Comparison of ENCODE assay signal across 17 cellular contexts in the genomic region with DNA sequence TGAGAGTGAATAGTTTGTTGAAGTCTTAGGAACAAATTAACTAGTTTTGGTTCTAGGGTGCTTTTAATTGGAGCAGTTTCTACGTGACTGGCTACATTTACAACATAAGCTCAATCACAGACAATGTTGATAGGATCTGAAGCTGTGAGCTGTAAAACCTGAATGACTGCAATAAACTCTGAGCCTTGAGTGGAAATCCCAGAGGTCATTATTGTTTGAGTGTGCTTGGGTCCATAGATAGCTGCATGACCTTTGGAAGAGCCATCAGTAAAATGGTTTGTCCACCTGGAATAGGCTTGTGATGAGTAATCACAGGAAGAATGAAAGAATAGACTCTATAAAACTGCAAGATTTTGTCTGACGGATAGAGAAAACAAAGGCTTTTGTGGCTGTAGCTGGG. TPM values are rescaled to one million over a fixed set of nuclear protein-coding genes. Genes with fewer than 3 reads are reported as not detected.
DNase-seq lines count a peak whose midpoint lies in the region; ATAC-seq and TF ChIP-seq lines count a peak whose summit lies in the region.
"Had no signal": no experiment of that assay in that cellular context is flagged by ENCODE, and none has a peak within 500 bp of the region (broad histone marks: within the 10 kb centered on the region; RNA-seq: fewer than 3 reads in every experiment).

No MANE protein-coding gene starts in this region.

- H3K27ac Mint-ChIP-seq in progenitor cell of endocrine pancreas (peak overlapping the region; percentile 46), endothelial cell (ENCODE audit: unreplicated experiment) (no peak overlapping the region)
- H3K27ac Mint-ChIP-seq: CD14-positive monocyte; CD4-positive, alpha-beta memory T cell had no signal

- TF ChIP-seq CTCF in progenitor cell of endocrine pancreas (IDR thresholded peaks at IDR 0.05; ENCODE audit: unreplicated experiment) (no peak), endothelial cell (IDR thresholded peaks at IDR 0.05; ENCODE audit: unreplicated experiment) (no peak)

- intact Hi-C loops in left colon (cut with DNase I, micrococcal nuclease): no loop called here

- H3K9me3 Mint-ChIP-seq in progenitor cell of endocrine pancreas (ENCODE audit: low read depth) (peaks cover 6% of the 10 kb centered on the region), endothelial cell (ENCODE audit: unreplicated experiment) (no peaks in the 10 kb centered on the region)
- H3K9me3 Mint-ChIP-seq: CD4-positive, alpha-beta memory T cell had no signal

- H3K36me3 Mint-ChIP-seq in progenitor cell of endocrine pancreas (ENCODE audit: insufficient read depth): no peaks in the 10 kb centered on the region
- no peaks in the 10 kb centered on the region for H3K36me3 Mint-ChIP-seq in endothelial cell (ENCODE audit: low read depth, unreplicated experiment)
- H3K36me3 Mint-ChIP-seq: CD4-positive, alpha-beta memory T cell had no signal

- H3K4me1 Mint-ChIP-seq in progenitor cell of endocrine pancreas (ENCODE audit: low read depth) (peaks cover 20% of the 10 kb centered on the region), endothelial cell (ENCODE audit: unreplicated experiment) (peaks cover 5% of the 10 kb centered on the region)

- peak; percentile 15 for DNase-seq in SIG-M5 treated with dmso at 0.1 percent for 504 hours (lab: John Stamatoyannopoulos, UW; ENCODE audit: unreplicated experiment)
- DNase-seq in SIG-M5 (lab: John Stamatoyannopoulos, UW): no peak
- no peak for DNase-seq in left colon
- no peak for DNase-seq in progenitor cell of endocrine pancreas (ENCODE audit: low spot score, unreplicated experiment)
- DNase-seq in germinal center (ENCODE audit: low spot score): no peak
- no peak for DNase-seq in endothelial cell (ENCODE audit: low spot score)
- DNase-seq in cerebellar cortex (ENCODE audit: low spot score): no peak
- DNase-seq: 8988T; CD4-positive, alpha-beta memory T cell; DMS79; GDM1; GM23248; IMR-90 had no signal

- no peaks in the 10 kb centered on the region for H3K27me3 Mint-ChIP-seq in progenitor cell of endocrine pancreas
- no peaks in the 10 kb centered on the region for H3K27me3 Mint-ChIP-seq in endothelial cell (ENCODE audit: unreplicated experiment)

- no peak overlapping the region for H3K4me3 Mint-ChIP-seq in progenitor cell of endocrine pancreas (ENCODE audit: low read depth)
- H3K4me3 Mint-ChIP-seq in endothelial cell (ENCODE audit: unreplicated experiment): no peak overlapping the region
- H3K4me3 Mint-ChIP-seq: CD14-positive monocyte; CD4-positive, alpha-beta memory T cell had no signal

- ATAC-seq in left colon: peak; percentile 86

RNA-seq across cellular contexts. Expression of a gene that starts 26.7 kb away (rescaled TPM):
- total RNA-seq in left colon (100 to 1,000 TPM in 1 of 2 donors, 10 to 100 TPM in 1; 34.7 to 191 TPM), progenitor cell of endocrine pancreas (4.6 and 7.7 TPM in 2 replicates), endothelial cell (ENCODE audit: unreplicated experiment) (5.1 TPM)
- total RNA-seq: A673, GM23248, IMR-90 had no signal

RNA-seq across cellular contexts. Expression of a gene that starts 32.8 kb away (rescaled TPM):
- total RNA-seq in left colon (100 to 1,000 TPM in 1 of 2 donors, 10 to 100 TPM in 1; 15.6 to 121 TPM), progenitor cell of endocrine pancreas (0.60 and 0.71 TPM in 2 replicates), endothelial cell (ENCODE audit: unreplicated experiment) (0.82 TPM)
- total RNA-seq: A673, Daoy, GM23248, H4, IMR-90 had no signal
